20 cellular contexts compared by ENCODE assay signal in the genomic region with DNA sequence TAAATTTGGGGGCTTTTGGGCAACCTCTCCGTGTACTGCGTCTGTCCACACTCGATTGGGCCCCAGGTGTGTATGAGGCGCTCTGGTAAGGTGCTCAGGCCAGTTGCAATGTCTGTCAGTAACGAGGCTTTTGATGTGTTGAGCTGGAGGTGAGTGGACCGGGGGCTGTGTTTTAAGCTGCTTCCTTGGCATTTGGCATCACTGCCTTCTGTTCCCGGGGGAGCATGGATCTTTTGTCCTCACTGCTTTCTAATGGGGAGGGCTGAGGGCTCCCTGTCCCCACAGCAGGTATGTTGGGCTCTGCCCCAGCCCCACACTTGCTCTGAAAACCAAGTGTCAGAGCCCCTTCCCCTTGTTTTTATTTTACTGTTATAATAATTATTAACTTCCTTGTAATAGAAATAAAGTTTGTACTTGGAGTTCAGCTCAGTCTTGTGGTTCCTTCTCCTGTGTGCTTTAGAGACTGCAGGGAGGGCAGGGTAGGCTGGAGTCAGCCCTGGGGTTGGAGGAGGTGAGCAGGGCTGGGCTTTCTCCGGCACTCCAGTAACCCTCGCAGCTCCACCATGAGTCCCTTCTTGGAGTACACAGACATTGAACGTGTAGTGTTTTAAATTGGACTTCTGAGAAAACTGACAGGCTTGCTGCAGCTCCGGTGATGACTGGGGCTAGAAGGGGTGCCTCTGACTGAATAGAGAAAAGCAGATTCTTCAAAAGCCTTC. TPM values are rescaled to one million over a fixed set of nuclear protein-coding genes. Genes with fewer than 3 reads are reported as not detected.
A peak's percentile ranks its signal among the peaks of the same experiment; 100 is the strongest.
DNase-seq lines count a peak whose midpoint lies in the region; ATAC-seq and TF ChIP-seq lines count a peak whose summit lies in the region.
"Had no signal": no experiment of that assay in that cellular context is flagged by ENCODE, and none has a peak within 500 bp of the region (broad histone marks: within the 10 kb centered on the region; RNA-seq: fewer than 3 reads in every experiment).

No MANE protein-coding gene starts in this region.

- H3K27ac ChIP-seq in cardiac muscle cell: peak overlapping the region; percentile 34
- no peak overlapping the region for H3K27ac ChIP-seq in upper lobe of right lung
- no peak overlapping the region for H3K27ac ChIP-seq in transverse colon
- H3K27ac ChIP-seq: C4-2B, left ventricle myocardium inferior, VCaP had no signal

- H3K4me1 Mint-ChIP-seq in activated T-helper 1 cell treated with anti-CD3 and anti-CD28 coated beads, Interleukin-12 subunit alpha, Interleukin-12 subunit beta, Interleukin-2, Interleukin-4 antibody, amounts not matched to agents 30 ng/mL and 10 ng/mL and 1 ng/mL, durations not matched to agents 14 hours and 24 hours and 36 hours (ENCODE audit: low read depth): peaks cover 30% of the 10 kb centered on the region
- peaks cover 10 to 29% (median 28%) of the 10 kb centered on the region in 3 donors for H3K4me1 Mint-ChIP-seq in naive B cell

- intact Hi-C loops in left ventricle myocardium superior (cut with micrococcal nuclease): no loop called here
- intact Hi-C loops in activated T-helper 1 cell treated with anti-CD3 and anti-CD28 coated beads, Interleukin-12 subunit alpha, Interleukin-12 subunit beta, Interleukin-2, Interleukin-4 antibody, amounts not matched to agents 30 ng/mL and 10 ng/mL and 1 ng/mL, durations not matched to agents 14 hours and 24 hours and 36 hours (cut with micrococcal nuclease): no loop called here
- intact Hi-C loops in upper lobe of right lung (cut with DNase I): no loop called here
- intact Hi-C loops in transverse colon (cut with DNase I; ENCODE audit: low total_unique reads): no loop called here

- ATAC-seq in left ventricle myocardium superior (no peak), naive B cell (ENCODE audit: low read depth in 2 of 2) (no peak), upper lobe of right lung (peak; percentile 27), HG03378 (IDR thresholded peaks at IDR 0.05; ENCODE audit: unreplicated experiment) (no peak)
- ATAC-seq: GM12878 had no signal

- H3K4me3 ChIP-seq in cardiac muscle cell (no peak overlapping the region), upper lobe of right lung (no peak overlapping the region), transverse colon (no peak overlapping the region)
- H3K4me3 ChIP-seq: GM12878, left ventricle myocardium inferior had no signal

- H3K27me3 Mint-ChIP-seq in activated T-helper 1 cell treated with anti-CD3 and anti-CD28 coated beads, Interleukin-12 subunit alpha, Interleukin-12 subunit beta, Interleukin-2, Interleukin-4 antibody, amounts not matched to agents 30 ng/mL and 10 ng/mL and 1 ng/mL, durations not matched to agents 14 hours and 24 hours and 36 hours (ENCODE audit: insufficient read depth): no peaks in the 10 kb centered on the region
- H3K27me3 Mint-ChIP-seq in naive B cell: no peaks in the 10 kb centered on the region
- H3K27me3 Mint-ChIP-seq: activated naive CD4-positive, alpha-beta T cell treated with anti-CD3 and anti-CD28 coated beads, Interleukin-2, amount 50 U/mL, for 24 hours; IgD-negative memory B cell had no signal

- in situ Hi-C loops in transverse colon (cut with MboI; ENCODE audit: low pct_ligation_motif_present in 1 of 4, low pct_unique_long_range_greater_than_20kb in 1 of 4, low sequenced_read_pairs in 3 of 4): no loop called here

- H3K27ac Mint-ChIP-seq in activated T-helper 1 cell treated with anti-CD3 and anti-CD28 coated beads, Interleukin-12 subunit alpha, Interleukin-12 subunit beta, Interleukin-2, Interleukin-4 antibody, amounts not matched to agents 30 ng/mL and 10 ng/mL and 1 ng/mL, durations not matched to agents 14 hours and 24 hours and 36 hours: peak overlapping the region; percentile 27
- H3K27ac Mint-ChIP-seq in naive B cell: peak overlapping the region; percentile 13 to 80 (median 58)
- H3K27ac Mint-ChIP-seq: activated naive CD4-positive, alpha-beta T cell treated with anti-CD3 and anti-CD28 coated beads, Interleukin-2, amount 50 U/mL, for 24 hours had no signal

- H3K27me3 ChIP-seq in cardiac muscle cell: no peaks in the 10 kb centered on the region
- no peaks in the 10 kb centered on the region for H3K27me3 ChIP-seq in upper lobe of right lung
- H3K27me3 ChIP-seq in transverse colon: no peaks in the 10 kb centered on the region

- no peak for DNase-seq in cardiac muscle cell (ENCODE audit: low read depth in 1 of 2, low spot score in 1 of 2)
- no peak for DNase-seq in left ventricle myocardium superior
- DNase-seq in activated T-helper 1 cell treated with anti-CD3 and anti-CD28 coated beads, Interleukin-12 subunit alpha, Interleukin-12 subunit beta, Interleukin-2, Interleukin-4 antibody, amounts not matched to agents 30 ng/mL and 10 ng/mL and 1 ng/mL, durations not matched to agents 14 hours and 24 hours and 36 hours (ENCODE audit: low spot score): no peak
- no peak for DNase-seq in naive B cell
- DNase-seq in upper lobe of right lung: peak; percentile 43
- DNase-seq in transverse colon: no peak
- no peak for DNase-seq in GDM1 (lab: John Stamatoyannopoulos, UW)
- DNase-seq: activated CD4-positive, alpha-beta T cell treated with anti-CD3 and anti-CD28 coated beads, Interleukin-2, amount 50 U/mL, for 4 hours; DMS153; left ventricle myocardium inferior; NCI-H1694; NCI-H774; occipital lobe; SIG-M5 had no signal

- no peak for TF ChIP-seq POLR2A in transverse colon (IDR thresholded peaks at IDR 0.05)

- TF ChIP-seq EP300 in transverse colon (IDR thresholded peaks at IDR 0.05; ENCODE audit: low read depth): no peak

- H3K9me3 Mint-ChIP-seq in activated T-helper 1 cell treated with anti-CD3 and anti-CD28 coated beads, Interleukin-12 subunit alpha, Interleukin-12 subunit beta, Interleukin-2, Interleukin-4 antibody, amounts not matched to agents 30 ng/mL and 10 ng/mL and 1 ng/mL, durations not matched to agents 14 hours and 24 hours and 36 hours: peaks cover 22% of the 10 kb centered on the region
- H3K9me3 Mint-ChIP-seq in naive B cell: peaks cover 8 to 32% (median 25%) of the 10 kb centered on the region in 7 donors

- no peaks in the 10 kb centered on the region for H3K9me3 ChIP-seq in cardiac muscle cell (ENCODE audit: low read depth)
- H3K9me3 ChIP-seq in upper lobe of right lung: no peaks in the 10 kb centered on the region
- no peaks in the 10 kb centered on the region for H3K9me3 ChIP-seq in transverse colon

- H3K4me1 ChIP-seq in cardiac muscle cell (ENCODE audit: low read depth) (no peaks in the 10 kb centered on the region), upper lobe of right lung (no peaks in the 10 kb centered on the region), transverse colon (no peaks in the 10 kb centered on the region)
- H3K4me1 ChIP-seq: left ventricle myocardium inferior had no signal

- H3K36me3 ChIP-seq in cardiac muscle cell: peaks cover 35% of the 10 kb centered on the region
- peaks cover 59% of the 10 kb centered on the region for H3K36me3 ChIP-seq in upper lobe of right lung
- peaks cover 0 to 75% (median 24%) of the 10 kb centered on the region in 4 donors for H3K36me3 ChIP-seq in transverse colon

- TF ChIP-seq CTCF in cardiac muscle cell (IDR thresholded peaks at IDR 0.05; ENCODE audit: low read depth, low read length): no peak
- no peak for TF ChIP-seq CTCF in upper lobe of right lung (IDR thresholded peaks at IDR 0.05)
- no peak for TF ChIP-seq CTCF in transverse colon (IDR thresholded peaks at IDR 0.05)

- 88 to 90% methylated on average over 4 to 9 of the region's 11 CpGs for WGBS in transverse colon (ENCODE audit: low coverage in 1 of 2), 2 donors

- no peak overlapping the region for H3K4me3 Mint-ChIP-seq in activated T-helper 1 cell treated with anti-CD3 and anti-CD28 coated beads, Interleukin-12 subunit alpha, Interleukin-12 subunit beta, Interleukin-2, Interleukin-4 antibody, amounts not matched to agents 30 ng/mL and 10 ng/mL and 1 ng/mL, durations not matched to agents 14 hours and 24 hours and 36 hours
- H3K4me3 Mint-ChIP-seq in naive B cell: peak overlapping the region in 1 of 8 donors; percentile 15
- H3K4me3 Mint-ChIP-seq: activated naive CD4-positive, alpha-beta T cell treated with anti-CD3 and anti-CD28 coated beads, Interleukin-2, amount 50 U/mL, for 24 hours had no signal

- peaks cover 72% of the 10 kb centered on the region for H3K36me3 Mint-ChIP-seq in activated T-helper 1 cell treated with anti-CD3 and anti-CD28 coated beads, Interleukin-12 subunit alpha, Interleukin-12 subunit beta, Interleukin-2, Interleukin-4 antibody, amounts not matched to agents 30 ng/mL and 10 ng/mL and 1 ng/mL, durations not matched to agents 14 hours and 24 hours and 36 hours (ENCODE audit: low read depth)
- peaks cover 59 to 64% of the 10 kb centered on the region in 2 donors for H3K36me3 Mint-ChIP-seq in naive B cell

RNA-seq across cellular contexts. Expression of gene TRAFD1, which starts 28.0 kb away (rescaled TPM):
- total RNA-seq in cardiac muscle cell (34.5 and 41.3 TPM in 2 replicates), left ventricle myocardium superior (18.7 TPM), upper lobe of right lung (35.3 TPM), transverse colon (10 to 100 TPM; 15.3 to 36.8 (median 31.1) TPM)
- polyA plus RNA-seq in cardiac muscle cell (60.6 and 66.8 TPM in 2 replicates), naive B cell (ENCODE audit: low read depth in 6 of 6) (10 to 100 TPM; 55.6 to 83.2 (median 80.2) TPM)
- 46.5 and 46.7 TPM in 2 replicates for total RNA-seq in activated T-helper 1 cell treated with anti-CD3 and anti-CD28 coated beads, Interleukin-12 subunit alpha, Interleukin-12 subunit beta, Interleukin-2, Interleukin-4 antibody, amounts not matched to agents 30 ng/mL and 10 ng/mL and 1 ng/mL, durations not matched to agents 14 hours and 24 hours and 36 hours

RNA-seq across cellular contexts. Expression of gene NAA25, which starts 44.8 kb away (rescaled TPM):
- total RNA-seq in cardiac muscle cell (12.3 and 25.9 TPM in 2 replicates), left ventricle myocardium superior (17.8 TPM), upper lobe of right lung (18.8 TPM), transverse colon (10 to 100 TPM in 3 of 4 donors, 1 to 10 TPM in 1; 6.7 to 63.7 (median 18.4) TPM)
- polyA plus RNA-seq in cardiac muscle cell (30.6 and 46.7 TPM in 2 replicates), naive B cell (ENCODE audit: low read depth in 6 of 6) (10 to 100 TPM in 3 of 6 donors, 1 to 10 TPM in 3; 8.8 to 16.8 (median 10.2) TPM)
- total RNA-seq in activated T-helper 1 cell treated with anti-CD3 and anti-CD28 coated beads, Interleukin-12 subunit alpha, Interleukin-12 subunit beta, Interleukin-2, Interleukin-4 antibody, amounts not matched to agents 30 ng/mL and 10 ng/mL and 1 ng/mL, durations not matched to agents 14 hours and 24 hours and 36 hours: 52.2 and 58.1 TPM in 2 replicates
